Comparison of ENCODE assay signal across 10 cellular contexts in genomic region chr18:32779010-32779409, GRCh38. TPM values are rescaled to one million over a fixed set of nuclear protein-coding genes. Genes with fewer than 3 reads are reported as not detected.
"Had no signal": no experiment of that assay in that cellular context is flagged by ENCODE, and none has a peak within 500 bp of the region (broad histone marks: within the 10 kb centered on the region; RNA-seq: fewer than 3 reads in every experiment).

No MANE protein-coding gene starts in this region.

- H3K36me3 Mint-ChIP-seq: IgD-negative memory B cell had no signal

- H3K4me2 ChIP-seq: KMS-11 had no signal

- FAIRE-seq: HTR-8/SVneo had no signal

- H3K27me3 Mint-ChIP-seq: IgD-negative memory B cell had no signal

- H3K4me3 Mint-ChIP-seq: HFFc6, IgD-negative memory B cell had no signal

- H3K4me3 ChIP-seq: HAP-1 had no signal

- H3K9ac ChIP-seq: KMS-11 had no signal

- ATAC-seq: HCT116 had no signal

- H3K9me3 Mint-ChIP-seq: IgD-negative memory B cell had no signal

- H3K36me3 ChIP-seq: HAP-1 had no signal

- H3K27ac ChIP-seq: KMS-11 had no signal

- H3K9me3 ChIP-seq: HAP-1 had no signal

- H3K4me1 ChIP-seq: HAP-1 had no signal

- H3K27ac Mint-ChIP-seq: HFFc6, IgD-negative memory B cell had no signal

- DNase-seq: GOT3, H7, HFFc6, KBM-7 had no signal

RNA-seq across cellular contexts. Expression of gene KLHL14, which starts 6.2 kb away (rescaled TPM):
- total RNA-seq: HFFc6, HT-29 had no signal
